In genomic region chr15:90982135-90982534, GRCh38 we compare ENCODE assay signal across 10 cellular contexts. TPM values are rescaled to one million over a fixed set of nuclear protein-coding genes. Genes with fewer than 3 reads are reported as not detected.
DNase-seq lines count a peak whose midpoint lies in the region; ATAC-seq and TF ChIP-seq lines count a peak whose summit lies in the region.
"Had no signal": no experiment of that assay in that cellular context is flagged by ENCODE, and none has a peak within 500 bp of the region (broad histone marks: within the 10 kb centered on the region; RNA-seq: fewer than 3 reads in every experiment).

No MANE protein-coding gene starts in this region.

- CTCF ChIA-PET in activated B cell treated with CpG ODN at 0.5 μM for 24 hours (lab: Charles Lee), result interaction anchor here (4.0 kb wide), 1 partner anchor 26 kb away, joined by 26 read pairs; no protein-coding TSS in a partner anchor

- TF ChIP-seq CTCF in AG10803 (conservative IDR thresholded peaks at IDR 0.05; ENCODE audit: low read length), result no peak
- TF ChIP-seq CTCF in activated B cell treated with CpG ODN at 0.5 μM for 24 hours (IDR thresholded peaks at IDR 0.05), result no peak
- TF ChIP-seq CTCF in WERI-Rb-1 (IDR thresholded peaks at IDR 0.05; ENCODE audit: low read depth, low read length), result no peak

- DNase-seq in AG10803 (ENCODE audit: low read depth) (peak; percentile 53), activated B cell treated with CpG ODN at 0.5 μM for 24 hours (no peak), NCI-H1436 treated with DMSO at 0.1 percent for 48 hours (lab: John Stamatoyannopoulos, UW) (no peak), WERI-Rb-1 (no peak)
- DNase-seq in activated CD4-positive, alpha-beta T cell treated with anti-CD3 and anti-CD28 coated beads, Interleukin-2, amount 50 U/mL, for 1 hour, result no peak
- DNase-seq: anterior cingulate cortex, spleen had no signal

- H3K4me3 ChIP-seq in AG10803 (ENCODE audit: low read length), result no peak overlapping the region
- H3K4me3 ChIP-seq in WERI-Rb-1 (ENCODE audit: low read depth, low read length), result no peak overlapping the region
- H3K4me3 ChIP-seq: spleen had no signal

- peaks cover 80% of the 10 kb centered on the region for H3K36me3 ChIP-seq in WERI-Rb-1

- intact Hi-C loops in activated B cell treated with CpG ODN at 0.5 μM for 24 hours (cut with micrococcal nuclease), result no loop called here

- ATAC-seq in GM18907 (IDR thresholded peaks at IDR 0.05; ENCODE audit: unreplicated experiment), result peak; percentile 41
- ATAC-seq in HG03159 (IDR thresholded peaks at IDR 0.05; ENCODE audit: unreplicated experiment), result peak; percentile 46
- ATAC-seq in activated B cell treated with CpG ODN at 0.5 μM for 24 hours (ENCODE audit: low read depth), result peak; percentile 43
- ATAC-seq in HG03025 (IDR thresholded peaks at IDR 0.05; ENCODE audit: low FRiP score, unreplicated experiment), result no peak

- peak overlapping the region; percentile 77 for H3K27ac Mint-ChIP-seq in activated B cell treated with CpG ODN at 0.5 μM for 24 hours

- peaks cover 32% of the 10 kb centered on the region for H3K4me1 Mint-ChIP-seq in activated B cell treated with CpG ODN at 0.5 μM for 24 hours

- POLR2A ChIA-PET in activated B cell treated with CpG ODN at 0.5 μM for 24 hours (lab: Charles Lee), result interaction anchor here (1.0 to 2.4 kb wide), 5 partner anchors 12 to 79 kb away, joined by 3 to 17 read pairs (median 4); partner anchors contain the start of genes MAN2A2 and RCCD1

- H3K27me3 ChIP-seq in WERI-Rb-1 (ENCODE audit: insufficient read depth, low read depth, severe bottlenecking), result no peaks in the 10 kb centered on the region
- H3K27me3 ChIP-seq: spleen had no signal

- H3K36me3 Mint-ChIP-seq in activated B cell treated with CpG ODN at 0.5 μM for 24 hours (ENCODE audit: low read depth), result peaks cover 4% of the 10 kb centered on the region

- H3K27me3 Mint-ChIP-seq in activated B cell treated with CpG ODN at 0.5 μM for 24 hours, result no peaks in the 10 kb centered on the region

- peak overlapping the region; percentile 21 for H3K4me3 Mint-ChIP-seq in activated B cell treated with CpG ODN at 0.5 μM for 24 hours

- no peak overlapping the region for H3K27ac ChIP-seq in WERI-Rb-1

- H3K9me3 ChIP-seq in WERI-Rb-1 (ENCODE audit: severe bottlenecking), result no peaks in the 10 kb centered on the region
- H3K9me3 ChIP-seq: spleen had no signal

- no peaks in the 10 kb centered on the region for H3K9me3 Mint-ChIP-seq in activated B cell treated with CpG ODN at 0.5 μM for 24 hours

RNA-seq across cellular contexts. Expression of gene PRC1, which starts 12.2 kb away (rescaled TPM):
- total RNA-seq in activated B cell treated with CpG ODN at 0.5 μM for 24 hours, result 8.1 and 9.3 TPM in 2 replicates

RNA-seq across cellular contexts. Expression of gene RCCD1, which starts 27.5 kb away (rescaled TPM):
- total RNA-seq in activated B cell treated with CpG ODN at 0.5 μM for 24 hours, result 15.7 and 19.3 TPM in 2 replicates

RNA-seq across cellular contexts. Expression of gene VPS33B, which starts 40.3 kb away (rescaled TPM):
- 27.3 and 33.4 TPM in 2 replicates for total RNA-seq in activated B cell treated with CpG ODN at 0.5 μM for 24 hours

RNA-seq across cellular contexts. Expression of gene UNC45A, which starts 47.0 kb away (rescaled TPM):
- 72.8 and 73.2 TPM in 2 replicates for total RNA-seq in activated B cell treated with CpG ODN at 0.5 μM for 24 hours

RNA-seq across cellular contexts. Expression of gene HDDC3, which starts 49.8 kb away (rescaled TPM):
- 17.6 and 19.0 TPM in 2 replicates for total RNA-seq in activated B cell treated with CpG ODN at 0.5 μM for 24 hours
